ENCODE assay signal across 1 cellular context in genomic region chr6:18154507-18155272, GRCh38.
TF ChIP-seq lines count a peak whose summit lies in the region.

Gene TPMT, minus strand, starts transcription at chr6:18155077. Its CDS starts 5,950 bp downstream, at chr6:18149127.

TF ChIP-seq in GM12878, 131 proteins besides CTCF, POLR2A, EP300 and RAD21 (continued from another document):
- peak; percentile 52 for TF ChIP-seq MEF2B (IDR thresholded peaks at IDR 0.05; ENCODE audit: partially characterized antibody, poor library complexity, severe bottlenecking)
- peak; percentile 59 for TF ChIP-seq NKRF (conservative IDR thresholded peaks at IDR 0.05)
- TF ChIP-seq ELK1 (IDR thresholded peaks at IDR 0.05; ENCODE audit: low read depth, low read length) = no peak
- no peak for TF ChIP-seq CBX3 (IDR thresholded peaks at IDR 0.05; ENCODE audit: borderline replicate concordance, low read depth)
- TF ChIP-seq HDGF (IDR thresholded peaks at IDR 0.05) = peak; percentile 97; the same call in 1 of the 2 replicates
- TF ChIP-seq POLR2AphosphoS5 (IDR thresholded peaks at IDR 0.05; ENCODE audit: low read length) = peak; percentile 60
- no peak for TF ChIP-seq ASH2L (IDR thresholded peaks at IDR 0.05; ENCODE audit: borderline replicate concordance, low read depth)
- no peak for TF ChIP-seq PRDM15 (CRISPR knock-in tag; IDR thresholded peaks at IDR 0.05)
- TF ChIP-seq USF1 (IDR thresholded peaks at IDR 0.05; ENCODE audit: borderline replicate concordance, extremely low read length, insufficient read depth, low read depth, low read length) = no peak
- no peak for TF ChIP-seq KDM1A (IDR thresholded peaks at IDR 0.05; ENCODE audit: borderline replicate concordance)
- TF ChIP-seq HCFC1 (IDR thresholded peaks at IDR 0.05; ENCODE audit: low read length) = no peak
- TF ChIP-seq RAD51 (IDR thresholded peaks at IDR 0.05) = no peak
- no peak for TF ChIP-seq SMAD5 (IDR thresholded peaks at IDR 0.05; ENCODE audit: low read depth)
- TF ChIP-seq SP1 (IDR thresholded peaks at IDR 0.05; ENCODE audit: low read depth, low read length) = peak; percentile 15
- TF ChIP-seq USF2 (IDR thresholded peaks at IDR 0.05; ENCODE audit: borderline replicate concordance, low read depth, low read length) = no peak
- TF ChIP-seq TAF1 (IDR thresholded peaks at IDR 0.05; ENCODE audit: borderline replicate concordance, low read depth, low read length) = peak; percentile 66
- no peak for TF ChIP-seq RCOR1 (conservative IDR thresholded peaks at IDR 0.05; ENCODE audit: low read depth, low read length)
- no peak for TF ChIP-seq E4F1 (IDR thresholded peaks at IDR 0.05; ENCODE audit: borderline replicate concordance, partially characterized antibody)
- no peak for TF ChIP-seq STAT1 (conservative IDR thresholded peaks at IDR 0.05)
- TF ChIP-seq CHD1 (IDR thresholded peaks at IDR 0.05; ENCODE audit: low read depth, low read length) = no peak
- TF ChIP-seq IRF4 (IDR thresholded peaks at IDR 0.05; ENCODE audit: low read depth, low read length) = no peak
- TF ChIP-seq RELA (IDR thresholded peaks at IDR 0.05; ENCODE audit: borderline replicate concordance, partially characterized antibody) = peak; percentile 51
- TF ChIP-seq CEBPB (IDR thresholded peaks at IDR 0.05; ENCODE audit: borderline replicate concordance in 1 of 2, low read depth in 2 of 2, low read length in 2 of 2) = no peak
- TF ChIP-seq SMARCA5 (IDR thresholded peaks at IDR 0.05) = no peak
- TF ChIP-seq BACH1 (IDR thresholded peaks at IDR 0.05; ENCODE audit: borderline replicate concordance) = 0 out of 2 replicates have a peak, but pooled peaks have one; percentile 8
- TF ChIP-seq RB1 (IDR thresholded peaks at IDR 0.05; ENCODE audit: borderline replicate concordance) = no peak
- no peak for TF ChIP-seq HDAC2 (IDR thresholded peaks at IDR 0.05)
- TF ChIP-seq RELB (IDR thresholded peaks at IDR 0.05; ENCODE audit: low read depth) = peak; percentile 72
- no peak for TF ChIP-seq MTA3 (IDR thresholded peaks at IDR 0.05; ENCODE audit: borderline replicate concordance, low read length)
- TF ChIP-seq SIX5 (IDR thresholded peaks at IDR 0.05; ENCODE audit: low read depth, low read length, severe bottlenecking) = no peak
- no peak for TF ChIP-seq IRF5 (IDR thresholded peaks at IDR 0.05; ENCODE audit: borderline replicate concordance)
- no peak for TF ChIP-seq E2F4 (IDR thresholded peaks at IDR 0.05; ENCODE audit: low read depth, low read length)
- TF ChIP-seq NR2F1 (conservative IDR thresholded peaks at IDR 0.05) = no peak
- TF ChIP-seq SPI1 (IDR thresholded peaks at IDR 0.05; ENCODE audit: borderline replicate concordance, insufficient read depth, low read depth, low read length) = no peak
- TF ChIP-seq CBFB (IDR thresholded peaks at IDR 0.05; ENCODE audit: low read depth) = peak; percentile 38; the same call in 1 of the 2 replicates
- peak; percentile 49; the same call in 1 of the 2 replicates for TF ChIP-seq TCF12 (IDR thresholded peaks at IDR 0.05; ENCODE audit: low read depth, low read length)
- peak; percentile 69 for TF ChIP-seq ATF7 (IDR thresholded peaks at IDR 0.05; ENCODE audit: low read depth)
- TF ChIP-seq ZBTB33 (IDR thresholded peaks at IDR 0.05) = no peak
- no peak for TF ChIP-seq PKNOX1 (IDR thresholded peaks at IDR 0.05)
- TF ChIP-seq MLLT1 (IDR thresholded peaks at IDR 0.05) = 0 out of 2 replicates have a peak, but pooled peaks have one; percentile 53
